Comparison of ENCODE assay signal across 23 cellular contexts in genomic region chr11:10902756-10903155, GRCh38. TPM values are rescaled to one million over a fixed set of nuclear protein-coding genes. Genes with fewer than 3 reads are reported as not detected.
DNase-seq lines count a peak whose midpoint lies in the region; ATAC-seq and TF ChIP-seq lines count a peak whose summit lies in the region.
"Had no signal": no experiment of that assay in that cellular context is flagged by ENCODE, and none has a peak within 500 bp of the region (broad histone marks: within the 10 kb centered on the region; RNA-seq: fewer than 3 reads in every experiment).

No MANE protein-coding gene starts in this region.

- TF ChIP-seq CTCF in C4-2B (conservative IDR thresholded peaks at IDR 0.05) (no peak), PC-3 (conservative IDR thresholded peaks at IDR 0.05; ENCODE audit: low read depth, low read length) (no peak), spleen (IDR thresholded peaks at IDR 0.05 in 8 of 11, conservative IDR thresholded peaks at IDR 0.05 in 3 of 11) (no peak)

- no peaks in the 10 kb centered on the region for H3K9me3 ChIP-seq in PC-3 (ENCODE audit: low read length)
- no peaks in the 10 kb centered on the region for H3K9me3 ChIP-seq in spleen
- H3K9me3 ChIP-seq: BLaER1 treated with 17β-estradiol and CSF1 and Interleukin-3, amounts not matched to agents 10 nM and 100 nM; colonic mucosa; HAP-1; SK-N-SH; uterus had no signal

- no peaks in the 10 kb centered on the region; the same call in 1 of the 2 replicates for H3K79me2 ChIP-seq in PC-3 (ENCODE audit: low read length)
- H3K79me2 ChIP-seq: parathyroid adenoma had no signal

- DNase-seq in PC-3 (no peak), epithelial cell of prostate (ENCODE audit: low read depth, low spot score) (no peak), NCI-H187 treated with DMSO at 0.1 percent for 48 hours (lab: John Stamatoyannopoulos, UW) (no peak), spleen (no peak), NCI-H2171 (lab: John Stamatoyannopoulos, UW) (no peak)
- DNase-seq: activated CD4-positive, alpha-beta T cell treated with anti-CD3 and anti-CD28 coated beads for 36 hours; activated naive CD8-positive, alpha-beta T cell treated with anti-CD3 and anti-CD28 coated beads, Interleukin-2, amount 10 ng/mL, durations not matched to agents 7 days and 5 days; colonic mucosa; DMS 273 treated with DMSO at 0.1 percent for 48 hours; hippocampal formation; kidney; natural killer cell; SK-N-SH; stimulated activated CD4-positive, alpha-beta T cell treated with anti-CD3 and anti-CD28 coated beads, Interleukin-2, amount 100 ng/mL, for 48 hours; T1000; uterus had no signal

- H3K9ac ChIP-seq in PC-3 (ENCODE audit: low read length) (no peak overlapping the region), rectal smooth muscle tissue (ENCODE audit: low read length) (no peak overlapping the region)
- H3K9ac ChIP-seq: BLaER1 treated with 17β-estradiol and CSF1 and Interleukin-3, amounts not matched to agents 10 nM and 100 nM; parathyroid adenoma; SK-N-SH had no signal

- no peaks in the 10 kb centered on the region for H3K36me3 ChIP-seq in PC-3 (ENCODE audit: low read depth, low read length)
- no peaks in the 10 kb centered on the region for H3K36me3 ChIP-seq in rectal smooth muscle tissue (ENCODE audit: control insufficient read depth, insufficient read depth, low read length)
- H3K36me3 ChIP-seq in spleen = no peaks in the 10 kb centered on the region
- H3K36me3 ChIP-seq: BLaER1 treated with 17β-estradiol and CSF1 and Interleukin-3, amounts not matched to agents 10 nM and 100 nM; colonic mucosa; HAP-1; uterus had no signal

- peaks cover 19% of the 10 kb centered on the region for H3F3A ChIP-seq in PC-3 (ENCODE audit: low read length, unreplicated experiment)

- no peak for TF ChIP-seq POLR2A in spleen (IDR thresholded peaks at IDR 0.05)

- no peak overlapping the region for H2AFZ ChIP-seq in PC-3 (ENCODE audit: low read length)
- H2AFZ ChIP-seq: parathyroid adenoma had no signal

- H3K27me3 ChIP-seq in PC-3 (ENCODE audit: low read length) (no peaks in the 10 kb centered on the region), rectal smooth muscle tissue (ENCODE audit: control insufficient read depth, insufficient read depth, low read length) (no peaks in the 10 kb centered on the region), spleen (replicated peaks in 1 of 7) (no peaks in the 10 kb centered on the region)
- H3K27me3 ChIP-seq: BLaER1 treated with 17β-estradiol and CSF1 and Interleukin-3, amounts not matched to agents 10 nM and 100 nM; colonic mucosa; uterus had no signal

- no peaks in the 10 kb centered on the region for H4K20me1 ChIP-seq in PC-3 (ENCODE audit: low read length)
- H4K20me1 ChIP-seq: BLaER1 treated with 17β-estradiol and CSF1 and Interleukin-3, amounts not matched to agents 10 nM and 100 nM had no signal

- POLR2A ChIA-PET in PC-3 (lab: Charles Lee; ENCODE audit: unreplicated experiment) = interaction anchor here (0.5 to 0.6 kb wide), 2 partner anchors 58 to 94 kb away, joined by 3 to 6 read pairs; no protein-coding TSS in a partner anchor

- CTCF ChIA-PET in PC-3 (lab: Charles Lee) = interaction anchor here (0.7 kb wide), 1 partner anchor 28 kb away, joined by 3 read pairs; no protein-coding TSS in a partner anchor

- 83 to 90% (median 88%) methylated on average over 8 of the region's 8 CpGs for WGBS in spleen, 5 donors

- BruUV-seq in PC-3 (replicated peaks; lab: Mats Ljungman, UMichigan) = no TSS peak

- peak overlapping the region; percentile 18; the same call in 1 of the 2 replicates for H3K4me2 ChIP-seq in PC-3 (ENCODE audit: low read length)
- H3K4me2 ChIP-seq: SK-N-SH had no signal

- H3K27ac ChIP-seq in C4-2B (peak overlapping the region; percentile 39), PC-3 (ENCODE audit: low read length) (no peak overlapping the region), epithelial cell of prostate (peak overlapping the region; percentile 100), rectal smooth muscle tissue (ENCODE audit: low read depth, low read length) (peak overlapping the region; percentile 18), spleen (peak overlapping the region in 2 of 8 donors; percentile 26)
- H3K27ac ChIP-seq: colonic mucosa, parathyroid adenoma had no signal

- intact Hi-C loops in PC-3 (cut with micrococcal nuclease) (no loop called here), spleen (cut with DNase I; ENCODE audit: low total_unique reads) (no loop called here)

- H3K9me2 ChIP-seq in PC-3 (replicated peaks; ENCODE audit: low read length) = no peaks in the 10 kb centered on the region
- H3K9me2 ChIP-seq: SK-N-SH had no signal

- H3K4me3 ChIP-seq in PC-3 (ENCODE audit: low read length) = no peak overlapping the region
- H3K4me3 ChIP-seq in rectal smooth muscle tissue (ENCODE audit: low read length) = no peak overlapping the region
- no peak overlapping the region for H3K4me3 ChIP-seq in spleen
- H3K4me3 ChIP-seq: BLaER1 treated with 17β-estradiol and CSF1 and Interleukin-3, amounts not matched to agents 10 nM and 100 nM; colonic mucosa; HAP-1; uterus had no signal

- ATAC-seq in PC-3 (no peak), GM18909 (IDR thresholded peaks at IDR 0.05; ENCODE audit: poor library complexity, unreplicated experiment) (no peak)
- ATAC-seq: activated CD4-positive, alpha-beta T cell treated with anti-CD3 and anti-CD28 coated beads for 36 hours; activated T-helper 17 cell treated with anti-CD3 and anti-CD28 coated beads, Interleukin-2, amount 50 U/mL, for 72 hours; natural killer cell had no signal

- peaks cover 55% of the 10 kb centered on the region for H3K4me1 ChIP-seq in PC-3 (ENCODE audit: insufficient read depth, low read length)
- peaks cover 31% of the 10 kb centered on the region for H3K4me1 ChIP-seq in rectal smooth muscle tissue (ENCODE audit: control insufficient read depth, insufficient read depth, low read length)
- H3K4me1 ChIP-seq in spleen = peaks cover 0 to 37% (median 2%) of the 10 kb centered on the region in 6 donors

RNA-seq across cellular contexts. Expression of gene ZBED5, which starts 44.9 kb away (rescaled TPM):
- 19.5 and 21.0 TPM in 2 replicates for total RNA-seq in PC-3 (2014; rRNA removed)
- total RNA-seq in spleen = 10 to 100 TPM; 54.8 to 83.8 (median 66.9) TPM
- 10 to 100 TPM; 43.5 to 70.1 (median 46.7) TPM for polyA plus RNA-seq in spleen
